ENCODE assay signal across 20 cellular contexts in genomic region chr5:119112151-119112550, GRCh38.
"Had no signal": no experiment of that assay in that cellular context is flagged by ENCODE, and none has a peak within 500 bp of the region (broad histone marks: within the 10 kb centered on the region; RNA-seq: fewer than 3 reads in every experiment).

No MANE protein-coding gene starts in this region.

- DNase-seq: KBM-7, MG63, NCI-H1092 treated with DMSO at 0.1 percent for 48 hours, NCI-H1436, NCI-H187, NCI-H2029, NCI-H2081 treated with DMSO at 0.1 percent for 48 hours, NCI-H2171, NCI-H226, NCI-H446, NCI-H510A, NCI-H524 treated with DMSO at 0.1 percent for 48 hours, NCI-H69, NCI-H774, Right ventricle myocardium superior, RPMI8226, SIG-M5 had no signal

- H3K9me3 ChIP-seq: MG63, SJSA1 had no signal

- H3K27me3 ChIP-seq: MG63, SJSA1 had no signal

- H3K4me3 ChIP-seq: MG63, SJSA1, SK-N-MC had no signal

- FAIRE-seq: RCC 7860 had no signal

- H3K27ac ChIP-seq: SJSA1, SK-N-MC had no signal

- H3K4me1 ChIP-seq: SJSA1 had no signal
